Comparison of ENCODE assay signal across 28 cellular contexts in the genomic region with DNA sequence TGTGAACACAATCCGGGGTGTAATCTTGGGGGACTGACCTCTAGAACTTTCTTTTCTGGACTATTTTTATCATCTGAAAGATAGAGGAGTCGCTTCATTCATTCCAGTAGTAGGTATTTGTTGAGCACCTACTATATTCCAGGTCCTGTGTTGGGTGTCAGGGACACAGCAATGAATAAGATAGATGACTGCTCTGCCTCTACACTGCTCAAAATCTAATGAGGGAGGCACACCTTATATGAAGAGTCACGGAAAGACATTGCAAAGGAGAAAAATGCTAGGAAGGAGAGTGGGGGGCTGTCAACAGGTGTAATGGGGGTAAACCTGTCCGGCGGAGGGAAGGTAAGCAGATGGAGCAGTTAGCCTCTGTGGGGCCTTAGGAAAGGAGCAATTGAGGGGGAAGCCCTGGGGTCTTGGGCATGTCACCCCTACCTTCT. TPM values are rescaled to one million over a fixed set of nuclear protein-coding genes. Genes with fewer than 3 reads are reported as not detected.
DNase-seq lines count a peak whose midpoint lies in the region; ATAC-seq, FAIRE-seq and TF ChIP-seq lines count a peak whose summit lies in the region.
"Had no signal": no experiment of that assay in that cellular context is flagged by ENCODE, and none has a peak within 500 bp of the region (broad histone marks: within the 10 kb centered on the region; RNA-seq: fewer than 3 reads in every experiment).

No MANE protein-coding gene starts in this region.

- H3K36me3 Mint-ChIP-seq in H9 (ENCODE audit: insufficient read depth in 1 of 3, low read depth in 3 of 3) (no peaks in the 10 kb centered on the region), WTC11 (no peaks in the 10 kb centered on the region)
- H3K36me3 Mint-ChIP-seq in activated T-cell treated with anti-CD3 and anti-CD28 coated beads, Interleukin-2, amount 50 U/mL, for 4 hours (ENCODE audit: insufficient read depth), result no peaks in the 10 kb centered on the region
- H3K36me3 Mint-ChIP-seq: brain had no signal

- H3K14ac ChIP-seq in H9 (ENCODE audit: insufficient read depth, low read length), result 0 out of 2 replicates have a peak overlapping the region, but pooled peaks have one; percentile 38

- H2BK15ac ChIP-seq in H9 (ENCODE audit: low read depth, low read length), result no peak overlapping the region

- DNase-seq in A549 (ENCODE audit: low read depth in 1 of 2, low spot score in 1 of 2) (no peak), H9 (no peak), WTC11 (ENCODE audit: low spot score) (no peak), NK-92 (lab: John Stamatoyannopoulos, UW; ENCODE audit: unreplicated experiment) (no peak), sigmoid colon (no peak)
- no peak for DNase-seq in activated T-cell treated with anti-CD3 and anti-CD28 coated beads, Interleukin-2, amount 50 U/mL, for 4 hours
- DNase-seq: activated CD4-positive, alpha-beta T cell treated with anti-CD3 and anti-CD28 coated beads, Interleukin-2, amount 50 U/mL, for 1 hour; activated CD4-positive, CD25-positive, alpha-beta regulatory T cell; activated naive CD4-positive, alpha-beta T cell; activated T-cell treated with anti-CD3 and anti-CD28 coated beads, Interleukin-2, amount 50 U/mL, for 48 hours; dorsolateral prefrontal cortex; gastrocnemius medialis; GOT3; left lung; mesendoderm; NCI-H2107; NCI-H345; right cardiac atrium; stimulated activated naive CD8-positive, alpha-beta T cell treated with anti-CD3 and anti-CD28 coated beads, Interleukin-15, amount 100 ng/mL, for 72 hours had no signal

- no peak overlapping the region for H4K91ac ChIP-seq in H9 (ENCODE audit: insufficient read length, low read depth, low read length)

- H3K27me3 ChIP-seq in H9 (ENCODE audit: insufficient read depth, low read length) (no peaks in the 10 kb centered on the region), iPS-18a (ENCODE audit: control insufficient read depth, insufficient read depth, low read length) (no peaks in the 10 kb centered on the region), sigmoid colon (no peaks in the 10 kb centered on the region)
- H3K27me3 ChIP-seq: BLaER1, dorsolateral prefrontal cortex, gastrocnemius medialis, left lung, SJSA1 had no signal

- H3K4me3 Mint-ChIP-seq in H9 (peak overlapping the region; percentile 7 to 18; a peak in 3 of 5 replicates), WTC11 (peak overlapping the region; percentile 21)
- no peak overlapping the region for H3K4me3 Mint-ChIP-seq in activated T-cell treated with anti-CD3 and anti-CD28 coated beads, Interleukin-2, amount 50 U/mL, for 4 hours
- H3K4me3 Mint-ChIP-seq: brain; neural crest cell; stimulated activated naive CD8-positive, alpha-beta T cell treated with anti-CD3 and anti-CD28 coated beads, Interleukin-15, amount 100 ng/mL, for 72 hours had no signal

- no peak for FAIRE-seq in A549 (lab: Jason Lieb, UNC)
- FAIRE-seq: urothelium cell line had no signal

- H3T11ph ChIP-seq in H9 (ENCODE audit: low read length), result no peak overlapping the region

- H2BK5ac ChIP-seq in H9 (ENCODE audit: insufficient read length, low read length), result no peak overlapping the region

- H3K27ac Mint-ChIP-seq in H9, result peak overlapping the region; percentile 65 to 98 (median 83)
- peak overlapping the region; percentile 97 for H3K27ac Mint-ChIP-seq in WTC11
- H3K27ac Mint-ChIP-seq: brain; stimulated activated naive CD8-positive, alpha-beta T cell treated with anti-CD3 and anti-CD28 coated beads, Interleukin-15, amount 100 ng/mL, for 72 hours had no signal

- peak overlapping the region; percentile 30; the same call in 1 of the 3 replicates for H3K4me2 ChIP-seq in A549
- peak overlapping the region; percentile 20 for H3K4me2 ChIP-seq in H9 (ENCODE audit: insufficient read depth, insufficient read length, low read length)
- H3K4me2 ChIP-seq: BLaER1 had no signal

- no peak for TF ChIP-seq RAD21 in A549 (conservative IDR thresholded peaks at IDR 0.05 in 1 of 2, IDR thresholded peaks at IDR 0.05 in 1 of 2)

- no peak overlapping the region for H3K18ac ChIP-seq in H9 (ENCODE audit: insufficient read length, low read depth, low read length)

- H3K9ac ChIP-seq in H9 (ENCODE audit: extremely low read depth, insufficient read length, low read length), result no peak overlapping the region
- H3K9ac ChIP-seq in iPS-18a (ENCODE audit: low read length), result peak overlapping the region; percentile 11
- H3K9ac ChIP-seq: BLaER1 had no signal

- ATAC-seq in A549 (no peak), WTC11 (peak; percentile 26), HG02588 (IDR thresholded peaks at IDR 0.05; ENCODE audit: unreplicated experiment) (no peak)
- ATAC-seq in activated T-cell treated with anti-CD3 and anti-CD28 coated beads, Interleukin-2, amount 50 U/mL, for 4 hours, result no peak
- ATAC-seq: gastrocnemius medialis; left lung; right cardiac atrium; stimulated activated naive CD8-positive, alpha-beta T cell treated with anti-CD3 and anti-CD28 coated beads, Interleukin-15, amount 100 ng/mL, for 72 hours had no signal

- H3K9me3 ChIP-seq in A549 (no peaks in the 10 kb centered on the region), H9 (ENCODE audit: control insufficient read depth, low read depth, low read length) (no peaks in the 10 kb centered on the region), iPS-18a (ENCODE audit: control insufficient read depth, low read depth, low read length) (no peaks in the 10 kb centered on the region), sigmoid colon (no peaks in the 10 kb centered on the region)
- H3K9me3 ChIP-seq: BLaER1, gastrocnemius medialis, left lung, SJSA1, thoracic aorta had no signal

- WGBS in A549 (ENCODE audit: missing lambda C conversion rate), result 89% methylated on average over 5 of the region's 5 CpGs
- WGBS in H9 (ENCODE audit: extremely low coverage, insufficient read length, low lambda C conversion rate), result no CpG with 5 or more reads among the region's 5 CpGs
- 90 to 92% methylated on average over 5 of the region's 5 CpGs for WGBS in sigmoid colon, 2 donors

- POLR2A ChIA-PET in A549 (lab: Yijun Ruan, JAX) (no interaction called here), WTC11 (lab: Charles Lee) (interaction anchor here (0.5 to 1.5 kb wide), 3 partner anchors 11 to 67 kb away, joined by 3 to 4 read pairs (median 3); no protein-coding TSS in a partner anchor)

- no peak overlapping the region for H2BK20ac ChIP-seq in H9 (ENCODE audit: low read depth, low read length, poor library complexity, severe bottlenecking)

- no peaks in the 10 kb centered on the region for H3K79me2 ChIP-seq in H9 (ENCODE audit: insufficient read depth, low read length)

- CTCF ChIA-PET in A549 (lab: Yijun Ruan, JAX) (interaction anchor here (0.6 to 1.2 kb wide), 2 partner anchors 26 to 38 kb away, joined by 3 read pairs; no protein-coding TSS in a partner anchor), WTC11 (lab: Charles Lee) (interaction anchor here (0.8 to 1.6 kb wide), 2 partner anchors 26 to 38 kb away, joined by 4 to 5 read pairs; no protein-coding TSS in a partner anchor)

- no peak overlapping the region for H3K4me3 ChIP-seq in A549
- no peak overlapping the region for H3K4me3 ChIP-seq in iPS-18a (ENCODE audit: low read length)
- H3K4me3 ChIP-seq in sigmoid colon, result no peak overlapping the region
- H3K4me3 ChIP-seq: BLaER1, dorsolateral prefrontal cortex, gastrocnemius medialis, left lung, SJSA1, thoracic aorta had no signal

- no peaks in the 10 kb centered on the region for H3K23me2 ChIP-seq in H9 (ENCODE audit: insufficient read length, low read depth, low read length, poor library complexity, severe bottlenecking)

- H3K4me1 ChIP-seq in A549, result peaks cover 31% of the 10 kb centered on the region
- H3K4me1 ChIP-seq in H9 (ENCODE audit: insufficient read depth, low read length), result peaks cover 15% of the 10 kb centered on the region; the same call in 1 of the 2 replicates
- H3K4me1 ChIP-seq in iPS-18a (ENCODE audit: control insufficient read depth, low read depth, low read length), result peaks cover 45% of the 10 kb centered on the region
- no peaks in the 10 kb centered on the region for H3K4me1 ChIP-seq in sigmoid colon
- H3K4me1 ChIP-seq: BLaER1, gastrocnemius medialis, left lung had no signal

- peaks cover 73 to 74% of the 10 kb centered on the region in 2 experiments for H3K4me1 Mint-ChIP-seq in H9
- peaks cover 83% of the 10 kb centered on the region for H3K4me1 Mint-ChIP-seq in WTC11
- peaks cover 4% of the 10 kb centered on the region for H3K4me1 Mint-ChIP-seq in activated T-cell treated with anti-CD3 and anti-CD28 coated beads, Interleukin-2, amount 50 U/mL, for 4 hours (ENCODE audit: low read depth)

- no peak overlapping the region for H3K23ac ChIP-seq in H9 (ENCODE audit: insufficient read length, low read depth, low read length)

- H3K4ac ChIP-seq in H9 (ENCODE audit: low read depth, low read length), result no peak overlapping the region

- H4K20me1 ChIP-seq in H9 (ENCODE audit: control insufficient read depth, insufficient read depth, insufficient read length), result no peaks in the 10 kb centered on the region
- H4K20me1 ChIP-seq: BLaER1 had no signal

- no peak for TF ChIP-seq POLR2A in A549 (IDR thresholded peaks at IDR 0.05; ENCODE audit: low read length)
- no peak for TF ChIP-seq POLR2A in sigmoid colon (IDR thresholded peaks at IDR 0.05)

- intact Hi-C loops in sigmoid colon (cut with DNase I), result no loop called here

- H3K79me1 ChIP-seq in H9 (ENCODE audit: insufficient read depth, low read depth, low read length, poor library complexity, severe bottlenecking), result no peaks in the 10 kb centered on the region

- no peaks in the 10 kb centered on the region; the same call in 1 of the 2 replicates for H3K27me3 Mint-ChIP-seq in H9 (ENCODE audit: low read depth)
- no peaks in the 10 kb centered on the region for H3K27me3 Mint-ChIP-seq in WTC11 (ENCODE audit: low read depth)
- H3K27me3 Mint-ChIP-seq in activated T-cell treated with anti-CD3 and anti-CD28 coated beads, Interleukin-2, amount 50 U/mL, for 4 hours (ENCODE audit: low read depth), result no peaks in the 10 kb centered on the region
- H3K27me3 Mint-ChIP-seq: brain; stimulated activated naive CD8-positive, alpha-beta T cell treated with anti-CD3 and anti-CD28 coated beads, Interleukin-15, amount 100 ng/mL, for 72 hours had no signal

- H4K8ac ChIP-seq in H9 (replicated peaks; ENCODE audit: insufficient read length, low read depth, low read length), result no peak overlapping the region

- TF ChIP-seq EP300 in A549 (IDR thresholded peaks at IDR 0.05) (no peak), sigmoid colon (IDR thresholded peaks at IDR 0.05) (no peak)

- H3K56ac ChIP-seq in H9 (ENCODE audit: insufficient read length, low read depth, low read length), result no peak overlapping the region

- no peak overlapping the region for H2BK12ac ChIP-seq in H9 (ENCODE audit: insufficient read length, low read depth, low read length)

- no peaks in the 10 kb centered on the region; a peak in 1 of 5 replicates for H3K9me3 Mint-ChIP-seq in H9
- no peaks in the 10 kb centered on the region for H3K9me3 Mint-ChIP-seq in WTC11
- no peaks in the 10 kb centered on the region for H3K9me3 Mint-ChIP-seq in activated T-cell treated with anti-CD3 and anti-CD28 coated beads, Interleukin-2, amount 50 U/mL, for 4 hours
- H3K9me3 Mint-ChIP-seq: brain; neural crest cell; stimulated activated naive CD8-positive, alpha-beta T cell treated with anti-CD3 and anti-CD28 coated beads, Interleukin-15, amount 100 ng/mL, for 72 hours had no signal

- H3K36me3 ChIP-seq in iPS-18a (ENCODE audit: control insufficient read depth, low read depth, low read length), result no peaks in the 10 kb centered on the region
- no peaks in the 10 kb centered on the region for H3K36me3 ChIP-seq in sigmoid colon
- H3K36me3 ChIP-seq: BLaER1, gastrocnemius medialis, left lung, SJSA1, thoracic aorta had no signal

- no peak overlapping the region for H2AK5ac ChIP-seq in H9 (ENCODE audit: insufficient read length, low read length)

- no peak overlapping the region for H4K5ac ChIP-seq in H9 (ENCODE audit: insufficient read length, low read depth, low read length)

- H2BK120ac ChIP-seq in H9 (ENCODE audit: low read depth, low read length, poor library complexity, severe bottlenecking), result no peak overlapping the region

- H3K27ac ChIP-seq in A549 (peak overlapping the region; percentile 26 to 67), H9 (ENCODE audit: insufficient read length, low read depth, low read length) (peak overlapping the region; percentile 98), iPS-18a (ENCODE audit: low read length) (peak overlapping the region; percentile 87), sigmoid colon (no peak overlapping the region)
- H3K27ac ChIP-seq: BLaER1, dorsolateral prefrontal cortex, gastrocnemius medialis, HL-60, left lung, thoracic aorta had no signal

- TF ChIP-seq CTCF in A549 (IDR thresholded peaks at IDR 0.05), result no peak
- TF ChIP-seq CTCF in H9 (conservative IDR thresholded peaks at IDR 0.05), result no peak
- TF ChIP-seq CTCF in WTC11 (IDR thresholded peaks at IDR 0.05), result no peak
- TF ChIP-seq CTCF in sigmoid colon (IDR thresholded peaks at IDR 0.05), result no peak

- H2AFZ ChIP-seq in H9 (ENCODE audit: low read length), result no peak overlapping the region

RNA-seq across cellular contexts. Expression of gene COMMD7, which starts 8.8 kb away (rescaled TPM):
- polyA plus RNA-seq in A549 (2011; rRNA removed) (74.1 and 86.3 TPM in 2 replicates), A549 (2017; fragmentation: RNase III; extraction: RNeasy Plus Mini Kit Qiagen cat#74134 plus additional on column Dnase treatment) (50.6 to 55.7 TPM (median 53.3 TPM) in 3 replicates), sigmoid colon (10 to 100 TPM; 45.6 to 68.0 (median 46.8) TPM)
- 41.4 and 51.8 TPM in 2 replicates for polyA plus RNA-seq in A549 (2012; cell fraction: cytosol; rRNA removed)
- 22.3 and 28.8 TPM in 2 replicates for polyA plus RNA-seq in A549 (2012; cell fraction: nucleus; rRNA removed)
- 22.5 and 28.8 TPM in 2 replicates for polyA minus RNA-seq in A549 (2011; rRNA and poly(A)+ RNA removed)
- total RNA-seq in H9 (2021) (65.0 and 66.1 TPM in 2 replicates), WTC11 (2021) (41.8 to 42.4 TPM (median 42.3 TPM) in 3 replicates), sigmoid colon (10 to 100 TPM; 26.3 to 45.1 (median 35.2) TPM)
- 10 to 100 TPM; 23.3 to 27.5 (median 25.7) TPM for total RNA-seq in activated T-cell treated with anti-CD3 and anti-CD28 coated beads, Interleukin-2, amount 50 U/mL, for 4 hours

RNA-seq across cellular contexts. Expression of gene DNMT3B, which starts 10.1 kb away (rescaled TPM):
- polyA plus RNA-seq in A549 (2011; rRNA removed) (5.2 and 6.2 TPM in 2 replicates), A549 (2017; fragmentation: RNase III; extraction: RNeasy Plus Mini Kit Qiagen cat#74134 plus additional on column Dnase treatment) (9.5 to 11.3 TPM (median 10.1 TPM) in 3 replicates), sigmoid colon (under 1 TPM in 2 of 3 donors, not detected in 1; 0.46 to 0.85 TPM)
- 9.4 and 12.2 TPM in 2 replicates for polyA plus RNA-seq in A549 (2012; cell fraction: cytosol; rRNA removed)
- polyA plus RNA-seq in A549 (2012; cell fraction: nucleus; rRNA removed), result 29.6 and 31.6 TPM in 2 replicates
- 5.5 and 6.0 TPM in 2 replicates for polyA minus RNA-seq in A549 (2011; rRNA and poly(A)+ RNA removed)
- total RNA-seq in H9 (2021) (980 and 996 TPM in 2 replicates), WTC11 (2021) (638 to 682 TPM (median 641 TPM) in 3 replicates), sigmoid colon (1 to 10 TPM in 1 of 4 donors, under 1 TPM in 3; 0.36 to 1.7 (median 0.60) TPM)
- 1 to 10 TPM in 1 of 3 donors, under 1 TPM in 2; 0.63 to 1.0 (median 0.63) TPM for total RNA-seq in activated T-cell treated with anti-CD3 and anti-CD28 coated beads, Interleukin-2, amount 50 U/mL, for 4 hours

Comparison
In these comparisons a context has a peak if more than half of its experiments do, and no peak if none do; other contexts are left out.
1. H3K27ac ChIP-seq: peak in A549 (2 of 2), H9 (single experiment) and iPS-18a (single experiment); none in sigmoid colon (0 of 4).
2. RNA of gene DNMT3B, which starts 10.1 kb away (total RNA-seq): 980 to 996 TPM in H9 and 638 to 682 TPM in WTC11; 0.36 to 1.7 TPM in sigmoid colon and 0.63 to 1.0 TPM in activated T-cell treated with anti-CD3 and anti-CD28 coated beads, Interleukin-2, amount 50 U/mL, for 4 hours; every median in the first group is over 100 times any median in the second.
3. Of the 8 proteins assayed by ChIP-seq in both WTC11 and A549: peak only in WTC11: HMGXB4; only in A549: none; in both: none; in neither: 7.